In genomic region chrX:45800736-45801453, GRCh38 we compare ENCODE assay signal across 8 cellular contexts.
DNase-seq lines count a peak whose midpoint lies in the region; FAIRE-seq and TF ChIP-seq lines count a peak whose summit lies in the region.
"Not testable (repeated sequence)": the region's sequence is repeated elsewhere in the genome, so short reads cannot be mapped to it uniquely, and the experiment has no call there.

No MANE protein-coding gene starts in this region.

- not testable (repeated sequence) for H2BK15ac ChIP-seq in mesenchymal stem cell (ENCODE audit: low read depth, poor library complexity, severe bottlenecking)

- CTCF ChIA-PET in activated CD4-positive, alpha-beta T cell treated with anti-CD3 and anti-CD28 coated beads, Interleukin-2, amount 10 ng/mL, durations not matched to agents 7 days and 5 days (lab: Charles Lee), result interaction anchor here (0.8 to 1.2 kb wide), 3 partner anchors 10 to 27 kb away, joined by 3 to 5 read pairs (median 3); no protein-coding TSS in a partner anchor
- CTCF ChIA-PET in activated naive CD4-positive, alpha-beta T cell treated with anti-CD3 and anti-CD28 coated beads, Interleukin-2, amount 10 ng/mL, durations not matched to agents 7 days and 5 days (lab: Charles Lee), result interaction anchor here (1.0 to 1.6 kb wide), 4 partner anchors 11 to 575 kb away, joined by 5 to 15 read pairs (median 5); no protein-coding TSS in a partner anchor

- H4K20me1 ChIP-seq in MM.1S (ENCODE audit: insufficient read depth, low read length), result not testable (repeated sequence)

- peak; percentile 40 for FAIRE-seq in G401.6 (lab: Jason Lieb, UNC)

- not testable (repeated sequence) for H2AFZ ChIP-seq in MM.1S (ENCODE audit: low read length); mesenchymal stem cell (ENCODE audit: low read depth, low read length)

- not testable (repeated sequence) for H2BK12ac ChIP-seq in mesenchymal stem cell (ENCODE audit: low read length in 2 of 2)

- H3K36me3 Mint-ChIP-seq in activated CD4-positive, alpha-beta T cell treated with anti-CD3 and anti-CD28 coated beads, Interleukin-2, amount 10 ng/mL, durations not matched to agents 7 days and 5 days (ENCODE audit: low read depth), result peaks cover 21% of the 10 kb centered on the region
- peaks cover 10% of the 10 kb centered on the region for H3K36me3 Mint-ChIP-seq in activated naive CD4-positive, alpha-beta T cell treated with anti-CD3 and anti-CD28 coated beads, Interleukin-2, amount 10 ng/mL, durations not matched to agents 7 days and 5 days

- H3K27ac ChIP-seq in MM.1S (ENCODE audit: low read length) (0 out of 2 replicates have a peak overlapping the region, but pooled peaks have one; percentile 10), SK-N-MC (peak overlapping the region; percentile 66; the same call in 1 of the 2 replicates), coronary artery (peak overlapping the region; percentile 49 to 51), mesenchymal stem cell (ENCODE audit: low read length, poor library complexity, severe bottlenecking) (peak overlapping the region; percentile 74), tibial artery (peak overlapping the region; percentile 33 to 61)

- not testable (repeated sequence) for H2AK5ac ChIP-seq in mesenchymal stem cell (ENCODE audit: low read length, severe bottlenecking)

- not testable (repeated sequence) for H3K4me2 ChIP-seq in MM.1S (ENCODE audit: low read depth, low read length); mesenchymal stem cell (ENCODE audit: low read length, poor library complexity, severe bottlenecking)

- WGBS in mesenchymal stem cell, result 93% methylated on average over 6 of the region's 16 CpGs

- DNase-seq in MM.1S; SK-N-MC (ENCODE audit: low read depth, low spot score); coronary artery (ENCODE audit: low spot score); mesenchymal stem cell; tibial artery: not testable (repeated sequence)
- peak; percentile 40 for DNase-seq in activated CD4-positive, alpha-beta T cell treated with anti-CD3 and anti-CD28 coated beads, Interleukin-2, amount 10 ng/mL, durations not matched to agents 7 days and 5 days
- peak; percentile 66 for DNase-seq in activated naive CD4-positive, alpha-beta T cell treated with anti-CD3 and anti-CD28 coated beads, Interleukin-2, amount 10 ng/mL, durations not matched to agents 7 days and 5 days

- H3K23ac ChIP-seq in mesenchymal stem cell (ENCODE audit: low read length in 2 of 2), result not testable (repeated sequence)

- H3K9me2 ChIP-seq in MM.1S (replicated peaks; ENCODE audit: insufficient read depth, low read length), result not testable (repeated sequence)

- not testable (repeated sequence) for H4K91ac ChIP-seq in mesenchymal stem cell (ENCODE audit: low read length)

- intact Hi-C loops in tibial artery (cut with DNase I; ENCODE audit: low total_unique reads), result loop anchor here (5.0 kb wide), 1 partner anchor 309 kb away; no protein-coding TSS in a partner anchor

- TF ChIP-seq CTCF in MM.1S (IDR thresholded peaks at IDR 0.05; ENCODE audit: low read length); coronary artery (IDR thresholded peaks at IDR 0.05); tibial artery (IDR thresholded peaks at IDR 0.05): not testable (repeated sequence)

- peaks cover 38% of the 10 kb centered on the region; the same call in 1 of the 2 replicates for H3K79me2 ChIP-seq in MM.1S (ENCODE audit: low read length)

- H2BK5ac ChIP-seq in mesenchymal stem cell (ENCODE audit: low read depth, low read length, poor library complexity, severe bottlenecking), result not testable (repeated sequence)

- H3K79me1 ChIP-seq in mesenchymal stem cell (replicated peaks; ENCODE audit: low read length, poor library complexity, severe bottlenecking), result not testable (repeated sequence)

- not testable (repeated sequence) for H3K36me3 ChIP-seq in MM.1S (replicated peaks; ENCODE audit: insufficient read depth, low read length); SK-N-MC (ENCODE audit: insufficient read depth, low read length); mesenchymal stem cell (ENCODE audit: control insufficient read depth in 1 of 2, insufficient read depth in 2 of 2, low read depth in 1 of 2, low read length in 2 of 2); tibial artery

- POLR2A ChIA-PET in activated CD4-positive, alpha-beta T cell treated with anti-CD3 and anti-CD28 coated beads, Interleukin-2, amount 10 ng/mL, durations not matched to agents 7 days and 5 days (lab: Charles Lee), result not testable (repeated sequence)

- H3F3A ChIP-seq in MM.1S (ENCODE audit: insufficient read depth, low read length), result not testable (repeated sequence)

- peak overlapping the region; percentile 72 for H3K27ac Mint-ChIP-seq in activated CD4-positive, alpha-beta T cell treated with anti-CD3 and anti-CD28 coated beads, Interleukin-2, amount 10 ng/mL, durations not matched to agents 7 days and 5 days
- peak overlapping the region; percentile 45 for H3K27ac Mint-ChIP-seq in activated naive CD4-positive, alpha-beta T cell treated with anti-CD3 and anti-CD28 coated beads, Interleukin-2, amount 10 ng/mL, durations not matched to agents 7 days and 5 days

- peaks cover 79% of the 10 kb centered on the region for H3K4me1 Mint-ChIP-seq in activated CD4-positive, alpha-beta T cell treated with anti-CD3 and anti-CD28 coated beads, Interleukin-2, amount 10 ng/mL, durations not matched to agents 7 days and 5 days
- peaks cover 79% of the 10 kb centered on the region for H3K4me1 Mint-ChIP-seq in activated naive CD4-positive, alpha-beta T cell treated with anti-CD3 and anti-CD28 coated beads, Interleukin-2, amount 10 ng/mL, durations not matched to agents 7 days and 5 days

- H3K9me3 Mint-ChIP-seq in activated CD4-positive, alpha-beta T cell treated with anti-CD3 and anti-CD28 coated beads, Interleukin-2, amount 10 ng/mL, durations not matched to agents 7 days and 5 days; activated naive CD4-positive, alpha-beta T cell treated with anti-CD3 and anti-CD28 coated beads, Interleukin-2, amount 10 ng/mL, durations not matched to agents 7 days and 5 days: not testable (repeated sequence)

- not testable (repeated sequence) for H3K4me3 ChIP-seq in MM.1S (ENCODE audit: low read length); SK-N-MC; coronary artery
- H3K4me3 ChIP-seq in mesenchymal stem cell (ENCODE audit: insufficient read depth in 1 of 2, low read depth in 1 of 2, low read length in 2 of 2), result peak overlapping the region in 1 of 2 experiments; percentile 35
- H3K4me3 ChIP-seq in tibial artery, result peak overlapping the region in 1 of 2 donors; percentile 25

- H2BK120ac ChIP-seq in mesenchymal stem cell (ENCODE audit: low read depth, low read length), result not testable (repeated sequence)

- H3K9me3 ChIP-seq in MM.1S (replicated peaks; ENCODE audit: insufficient read depth, low read length); SK-N-MC (ENCODE audit: low read depth, low read length); mesenchymal stem cell (ENCODE audit: control insufficient read depth, low read length); tibial artery: not testable (repeated sequence)

- H3K4ac ChIP-seq in mesenchymal stem cell (ENCODE audit: low read depth in 1 of 2, low read length in 2 of 2), result not testable (repeated sequence)

- not testable (repeated sequence) for H3K4me1 ChIP-seq in MM.1S (ENCODE audit: low read length); mesenchymal stem cell (ENCODE audit: control insufficient read depth, insufficient read depth, low read depth, low read length)
- H3K4me1 ChIP-seq in tibial artery, result peaks cover 0 to 22% (median 2%) of the 10 kb centered on the region in 4 donors

- not testable (repeated sequence) for H4K8ac ChIP-seq in mesenchymal stem cell (ENCODE audit: low read length)

- not testable (repeated sequence) for H3K27me3 ChIP-seq in MM.1S (replicated peaks; ENCODE audit: insufficient read depth, low read length); mesenchymal stem cell (ENCODE audit: control insufficient read depth in 1 of 2, insufficient read depth in 1 of 2, low read length in 2 of 2); tibial artery

- H3K27me3 Mint-ChIP-seq in activated CD4-positive, alpha-beta T cell treated with anti-CD3 and anti-CD28 coated beads, Interleukin-2, amount 10 ng/mL, durations not matched to agents 7 days and 5 days; activated naive CD4-positive, alpha-beta T cell treated with anti-CD3 and anti-CD28 coated beads, Interleukin-2, amount 10 ng/mL, durations not matched to agents 7 days and 5 days: not testable (repeated sequence)

- H3K4me3 Mint-ChIP-seq in activated CD4-positive, alpha-beta T cell treated with anti-CD3 and anti-CD28 coated beads, Interleukin-2, amount 10 ng/mL, durations not matched to agents 7 days and 5 days; activated naive CD4-positive, alpha-beta T cell treated with anti-CD3 and anti-CD28 coated beads, Interleukin-2, amount 10 ng/mL, durations not matched to agents 7 days and 5 days: not testable (repeated sequence)

- not testable (repeated sequence) for H3K14ac ChIP-seq in mesenchymal stem cell (ENCODE audit: low read length in 2 of 2)

- not testable (repeated sequence) for H3K9ac ChIP-seq in MM.1S (ENCODE audit: low read length); SK-N-MC (ENCODE audit: insufficient read length)
- peak overlapping the region; percentile 90 for H3K9ac ChIP-seq in mesenchymal stem cell (ENCODE audit: low read length)

- H3K18ac ChIP-seq in mesenchymal stem cell (ENCODE audit: low read depth in 1 of 2, low read length in 2 of 2), result not testable (repeated sequence)

Comparison
In these comparisons a context has a peak if more than half of its experiments do, and no peak if none do; other contexts are left out.
1. H3K27ac ChIP-seq: peak in every context shown above with its lines; median percentile 74 in mesenchymal stem cell; 66 in SK-N-MC; 50 in coronary artery; 47 in tibial artery; 10 in MM.1S.